Comparison of ENCODE assay signal across 2 cellular contexts in genomic region chr6:134063121-134063965, GRCh38.
TF ChIP-seq lines count a peak whose summit lies in the region.

No MANE protein-coding gene starts in this region.

TF ChIP-seq in IMR-90, 13 proteins besides CTCF, POLR2A, EP300 and RAD21:
- TF ChIP-seq MAFK (IDR thresholded peaks at IDR 0.05; ENCODE audit: low read depth, low read length) (peak; percentile 80), NFE2L2 (IDR thresholded peaks at IDR 0.05; ENCODE audit: low read depth, low read length) (peak; percentile 30; the same call in 1 of the 2 replicates), RFX5 (IDR thresholded peaks at IDR 0.05; ENCODE audit: low read depth, low read length) (no peak)

TF ChIP-seq in K562, 482 proteins besides CTCF, POLR2A, EP300 and RAD21 (continues in another document):
- TF ChIP-seq TEAD2 (tag; IDR thresholded peaks at IDR 0.05) (no peak), BCLAF1 (IDR thresholded peaks at IDR 0.05; ENCODE audit: borderline replicate concordance in 1 of 2, control insufficient read depth in 1 of 2, low read depth in 2 of 2, low read length in 1 of 2) (no peak), PTTG1 (tag; IDR thresholded peaks at IDR 0.05; ENCODE audit: low read depth) (no peak), JUND (IDR thresholded peaks at IDR 0.05; ENCODE audit: borderline replicate concordance, low read depth, low read length) (peak; percentile 24; the same call in 1 of the 2 replicates), JUND (tag; IDR thresholded peaks at IDR 0.05; ENCODE audit: borderline replicate concordance, low read depth, low read length) (no peak), SNRNP70 (optimal IDR thresholded peaks at IDR 0.05; ENCODE audit: low read depth, low read length) (no peak), COPS2 (conservative IDR thresholded peaks at IDR 0.05) (no peak), BRD4 (IDR thresholded peaks at IDR 0.05) (no peak), KLF6 (CRISPR knock-in tag; IDR thresholded peaks at IDR 0.05; ENCODE audit: borderline replicate concordance) (no peak), ZNF511 (CRISPR knock-in tag; IDR thresholded peaks at IDR 0.05) (no peak), GATAD2A (IDR thresholded peaks at IDR 0.05) (0 out of 2 replicates have a peak, but pooled peaks have one; percentile 20), ARID4B (CRISPR knock-in tag; IDR thresholded peaks at IDR 0.05) (no peak), SOX6 (IDR thresholded peaks at IDR 0.05) (peak; percentile 43; the same call in 1 of the 2 replicates), GTF2F1 (IDR thresholded peaks at IDR 0.05; ENCODE audit: low read depth, low read length) (no peak), NR4A1 (CRISPR knock-in tag; IDR thresholded peaks at IDR 0.05) (no peak), NR4A1 (tag; IDR thresholded peaks at IDR 0.05) (no peak), GTF2A2 (tag; IDR thresholded peaks at IDR 0.05) (no peak), XRCC4 (IDR thresholded peaks at IDR 0.05; ENCODE audit: extremely low read depth, insufficient read depth, insufficient read length) (no peak), MAFG (tag; conservative IDR thresholded peaks at IDR 0.05) (peak; percentile 95), BDP1 (IDR thresholded peaks at IDR 0.05; ENCODE audit: insufficient read depth, insufficient read length) (no peak), SUPT5H (IDR thresholded peaks at IDR 0.05) (no peak), MNT (conservative IDR thresholded peaks at IDR 0.05) (0 out of 4 replicates have a peak, but pooled peaks of 1 of the 2 experiments have one; percentile 21), TBL1XR1 (IDR thresholded peaks at IDR 0.05; ENCODE audit: low read length in 2 of 2) (no peak), ATF2 (CRISPR knock-in tag; IDR thresholded peaks at IDR 0.05) (no peak), FIP1L1 (IDR thresholded peaks at IDR 0.05; ENCODE audit: low read depth, low read length, poor library complexity, severe bottlenecking) (no peak), NCOA4 (IDR thresholded peaks at IDR 0.05; ENCODE audit: partially characterized antibody) (no peak), ZNF253 (CRISPR knock-in tag; conservative IDR thresholded peaks at IDR 0.05) (no peak), NR0B1 (IDR thresholded peaks at IDR 0.05; ENCODE audit: partially characterized antibody) (no peak), ZNF232 (CRISPR knock-in tag; IDR thresholded peaks at IDR 0.05) (no peak), CBX1 (IDR thresholded peaks at IDR 0.05; ENCODE audit: low read depth) (no peak), TFAM (CRISPR knock-in tag; conservative IDR thresholded peaks at IDR 0.05) (no peak), ZNF143 (CRISPR knock-in tag; IDR thresholded peaks at IDR 0.05) (no peak), FOXM1 (IDR thresholded peaks at IDR 0.05; ENCODE audit: low read depth) (0 out of 2 replicates have a peak, but pooled peaks have one; percentile 19), FOXM1 (CRISPR knock-in tag; IDR thresholded peaks at IDR 0.05; ENCODE audit: low read depth) (no peak), BACH1 (tag; IDR thresholded peaks at IDR 0.05) (peak; percentile 90), L3MBTL2 (IDR thresholded peaks at IDR 0.05) (peak; percentile 18; the same call in 1 of the 2 replicates), HDGF (IDR thresholded peaks at IDR 0.05) (no peak), MYBL2 (IDR thresholded peaks at IDR 0.05; ENCODE audit: low read depth) (no peak), MYBL2 (CRISPR knock-in tag; IDR thresholded peaks at IDR 0.05; ENCODE audit: borderline replicate concordance) (no peak), HNRNPL (IDR thresholded peaks at IDR 0.05; ENCODE audit: low read depth, low read length) (no peak), DPF2 (IDR thresholded peaks at IDR 0.05) (peak; percentile 46), HMBOX1 (IDR thresholded peaks at IDR 0.05) (no peak), FOXA1 (IDR thresholded peaks at IDR 0.05; ENCODE audit: borderline replicate concordance) (no peak), MAFF (IDR thresholded peaks at IDR 0.05; ENCODE audit: low read length) (peak; percentile 95), ZNF592 (IDR thresholded peaks at IDR 0.05) (peak; percentile 79), SMAD4 (CRISPR knock-in tag; conservative IDR thresholded peaks at IDR 0.05) (0 out of 2 replicates have a peak, but pooled peaks have one; percentile 27), CREB3L1 (IDR thresholded peaks at IDR 0.05; ENCODE audit: borderline replicate concordance, low read depth) (no peak), ZNF354B (CRISPR knock-in tag; IDR thresholded peaks at IDR 0.05) (no peak)
